14 cellular contexts compared by ENCODE assay signal in the genomic region with DNA sequence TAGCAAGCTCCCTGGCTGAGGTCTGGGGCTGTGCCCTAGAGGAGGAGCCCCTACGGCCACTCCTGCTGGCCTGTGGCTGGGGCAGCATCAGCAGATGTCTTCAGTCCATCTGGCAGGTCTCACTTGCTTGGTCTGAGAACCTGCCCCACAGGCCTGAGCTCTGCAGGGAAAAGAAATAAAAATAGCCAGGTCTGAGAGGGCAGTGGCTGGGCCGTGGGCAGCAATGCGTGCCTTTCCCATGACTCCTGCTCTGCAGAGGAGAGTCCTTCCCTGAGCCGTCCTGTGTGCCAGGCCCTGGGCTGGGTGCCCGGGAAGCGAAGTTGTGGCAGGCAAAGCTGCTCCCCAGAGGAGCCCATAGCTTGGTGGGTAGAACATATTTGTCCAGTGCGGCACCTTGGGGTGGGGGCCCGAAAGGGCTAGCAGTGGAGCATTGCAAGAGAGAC. TPM values are rescaled to one million over a fixed set of nuclear protein-coding genes. Genes with fewer than 3 reads are reported as not detected.
A peak's percentile ranks its signal among the peaks of the same experiment; 100 is the strongest.
DNase-seq lines count a peak whose midpoint lies in the region; ATAC-seq and TF ChIP-seq lines count a peak whose summit lies in the region.
"Had no signal": no experiment of that assay in that cellular context is flagged by ENCODE, and none has a peak within 500 bp of the region (broad histone marks: within the 10 kb centered on the region; RNA-seq: fewer than 3 reads in every experiment).

No MANE protein-coding gene starts in this region.

- CTCF ChIA-PET in MCF 10A (lab: Yijun Ruan, JAX), result interaction anchor here (0.7 to 2.9 kb wide), 3 partner anchors 102 to 330 kb away, joined by 3 to 12 read pairs (median 4); no protein-coding TSS in a partner anchor
- CTCF ChIA-PET in activated CD8-positive, alpha-beta T cell treated with anti-CD3 and anti-CD28 coated beads for 36 hours (lab: Charles Lee), result interaction anchor here (1.3 to 2.0 kb wide), 2 partner anchors 9 to 103 kb away, joined by 3 to 5 read pairs; no protein-coding TSS in a partner anchor

- H3K27ac ChIP-seq in left ventricle myocardium inferior (replicated peaks) (peak overlapping the region; percentile 90), osteoblast (ENCODE audit: low read depth, low read length) (no peak overlapping the region), Karpas-422 (ENCODE audit: low read length) (no peak overlapping the region)
- H3K27ac ChIP-seq: VCaP had no signal

- no peak overlapping the region for H3K9ac ChIP-seq in Karpas-422 (ENCODE audit: low read length)

- H3K27me3 ChIP-seq in left ventricle myocardium inferior (ENCODE audit: low read depth) (no peaks in the 10 kb centered on the region), osteoblast (ENCODE audit: insufficient read depth, low read length) (peaks cover 11% of the 10 kb centered on the region), Karpas-422 (ENCODE audit: low read length) (no peaks in the 10 kb centered on the region)
- H3K27me3 ChIP-seq: transverse colon had no signal

- H3K9me3 ChIP-seq in left ventricle myocardium inferior (replicated peaks), result no peaks in the 10 kb centered on the region
- H3K9me3 ChIP-seq in osteoblast (ENCODE audit: low read depth, low read length), result no peaks in the 10 kb centered on the region
- H3K9me3 ChIP-seq in Karpas-422 (ENCODE audit: low read length), result no peaks in the 10 kb centered on the region
- H3K9me3 ChIP-seq: transverse colon had no signal

- no peaks in the 10 kb centered on the region for H3K36me3 Mint-ChIP-seq in MCF 10A (ENCODE audit: insufficient read depth, unreplicated experiment)
- H3K36me3 Mint-ChIP-seq in activated CD8-positive, alpha-beta T cell treated with anti-CD3 and anti-CD28 coated beads for 36 hours (ENCODE audit: low read depth), result no peaks in the 10 kb centered on the region

- no TSS peak for BruUV-seq in MCF 10A (replicated peaks; lab: Mats Ljungman, UMichigan)

- H3K79me2 ChIP-seq in osteoblast (ENCODE audit: insufficient read depth, low read length) (no peaks in the 10 kb centered on the region), Karpas-422 (ENCODE audit: low read length) (no peaks in the 10 kb centered on the region)

- intact Hi-C loops in MCF 10A (cut with micrococcal nuclease), result no loop called here
- intact Hi-C loops in left ventricle myocardium inferior (cut with micrococcal nuclease), result no loop called here
- intact Hi-C loops in activated CD8-positive, alpha-beta T cell treated with anti-CD3 and anti-CD28 coated beads for 36 hours (cut with micrococcal nuclease), result no loop called here

- H3K4me1 ChIP-seq in left ventricle myocardium inferior (peaks cover 54% of the 10 kb centered on the region), osteoblast (ENCODE audit: insufficient read depth, low read length) (peaks cover 23% of the 10 kb centered on the region), Karpas-422 (ENCODE audit: low read length) (no peaks in the 10 kb centered on the region)

- H3K36me3 ChIP-seq in left ventricle myocardium inferior (no peaks in the 10 kb centered on the region), osteoblast (ENCODE audit: insufficient read depth, low read length) (no peaks in the 10 kb centered on the region), Karpas-422 (ENCODE audit: insufficient read depth, low read length) (no peaks in the 10 kb centered on the region)
- H3K36me3 ChIP-seq: transverse colon had no signal

- no peak for TF ChIP-seq POLR2A in erythroblast (IDR thresholded peaks at IDR 0.05; ENCODE audit: low read length)

- H3K4me2 ChIP-seq in osteoblast (ENCODE audit: insufficient read depth, low read length), result peak overlapping the region; percentile 36
- no peak overlapping the region for H3K4me2 ChIP-seq in Karpas-422 (ENCODE audit: low read depth, low read length, poor library complexity, severe bottlenecking)
- H3K4me2 ChIP-seq: smooth muscle cell had no signal

- H2AFZ ChIP-seq in osteoblast (ENCODE audit: low read length) (no peak overlapping the region), Karpas-422 (ENCODE audit: low read length) (no peak overlapping the region)

- peak overlapping the region; percentile 45 for H3K4me3 ChIP-seq in left ventricle myocardium inferior
- no peak overlapping the region for H3K4me3 ChIP-seq in osteoblast (ENCODE audit: insufficient read depth, low read length)
- H3K4me3 ChIP-seq in Karpas-422 (ENCODE audit: low read length), result no peak overlapping the region
- H3K4me3 ChIP-seq: smooth muscle cell, transverse colon had no signal

- no peaks in the 10 kb centered on the region for H3K9me3 Mint-ChIP-seq in MCF 10A (ENCODE audit: unreplicated experiment)
- H3K9me3 Mint-ChIP-seq in activated CD8-positive, alpha-beta T cell treated with anti-CD3 and anti-CD28 coated beads for 36 hours, result no peaks in the 10 kb centered on the region

- TF ChIP-seq CTCF in MCF 10A (IDR thresholded peaks at IDR 0.05; ENCODE audit: unreplicated experiment) (no peak), left ventricle myocardium inferior (IDR thresholded peaks at IDR 0.05; ENCODE audit: borderline replicate concordance) (no peak), osteoblast (IDR thresholded peaks at IDR 0.05; ENCODE audit: extremely low read depth, low read depth, low read length) (no peak)
- no peak for TF ChIP-seq CTCF in activated CD8-positive, alpha-beta T cell treated with anti-CD3 and anti-CD28 coated beads for 36 hours (IDR thresholded peaks at IDR 0.05)

- H3K27ac Mint-ChIP-seq in MCF 10A (ENCODE audit: low read depth, unreplicated experiment), result peak overlapping the region; percentile 80
- no peak overlapping the region for H3K27ac Mint-ChIP-seq in activated CD8-positive, alpha-beta T cell treated with anti-CD3 and anti-CD28 coated beads for 36 hours

- H4K20me1 ChIP-seq in osteoblast (ENCODE audit: insufficient read depth, low read length), result no peaks in the 10 kb centered on the region
- no peaks in the 10 kb centered on the region for H4K20me1 ChIP-seq in Karpas-422 (ENCODE audit: insufficient read depth, low read depth, low read length)

- POLR2A ChIA-PET in MCF 10A (lab: Yijun Ruan, JAX), result interaction anchor here (0.7 to 2.0 kb wide), 2 partner anchors 10 to 13 kb away, joined by 4 to 9 read pairs; no protein-coding TSS in a partner anchor
- POLR2A ChIA-PET in activated CD8-positive, alpha-beta T cell treated with anti-CD3 and anti-CD28 coated beads for 36 hours (lab: Charles Lee), result interaction anchor here (2.1 kb wide), 1 partner anchor 9 kb away, joined by 8 read pairs; no protein-coding TSS in a partner anchor

- no peak for ATAC-seq in activated CD8-positive, alpha-beta T cell treated with anti-CD3 and anti-CD28 coated beads for 36 hours

- H3K4me3 Mint-ChIP-seq in MCF 10A (ENCODE audit: unreplicated experiment), result peak overlapping the region; percentile 21
- no peak overlapping the region for H3K4me3 Mint-ChIP-seq in activated CD8-positive, alpha-beta T cell treated with anti-CD3 and anti-CD28 coated beads for 36 hours

- peak; percentile 70 for DNase-seq in AG08396 (ENCODE audit: low spot score)
- DNase-seq in MCF 10A (ENCODE audit: unreplicated experiment), result peak; percentile 73
- peak; percentile 78 for DNase-seq in left ventricle myocardium inferior
- DNase-seq in osteoblast (ENCODE audit: insufficient read length, low spot score, missing footprints), result peak; percentile 96
- no peak for DNase-seq in dermis blood vessel endothelial cell
- no peak for DNase-seq in Karpas-422
- DNase-seq in erythroblast (lab: John Stamatoyannopoulos, UW), result no peak
- no peak for DNase-seq in activated CD8-positive, alpha-beta T cell treated with anti-CD3 and anti-CD28 coated beads for 36 hours
- DNase-seq: DMS79, H7, NCI-H1694, transverse colon had no signal

- H3K27me3 Mint-ChIP-seq in MCF 10A (ENCODE audit: insufficient read depth, unreplicated experiment), result no peaks in the 10 kb centered on the region
- no peaks in the 10 kb centered on the region for H3K27me3 Mint-ChIP-seq in activated CD8-positive, alpha-beta T cell treated with anti-CD3 and anti-CD28 coated beads for 36 hours

- no peaks in the 10 kb centered on the region for H3K9me2 ChIP-seq in Karpas-422 (replicated peaks; ENCODE audit: insufficient read depth, low read length)

- peaks cover 44% of the 10 kb centered on the region for H3K4me1 Mint-ChIP-seq in MCF 10A (ENCODE audit: insufficient read depth, unreplicated experiment)
- H3K4me1 Mint-ChIP-seq in activated CD8-positive, alpha-beta T cell treated with anti-CD3 and anti-CD28 coated beads for 36 hours (ENCODE audit: low read depth), result peaks cover 35% of the 10 kb centered on the region

RNA-seq across cellular contexts. Expression of a gene that starts 11.3 kb away (rescaled TPM):
- total RNA-seq in MCF 10A (2022), result 15.6 and 19.2 TPM in 2 replicates
- 82.5 TPM for total RNA-seq in left ventricle myocardium inferior
- 23.9 and 25.0 TPM in 2 replicates for total RNA-seq in osteoblast
- total RNA-seq in dermis blood vessel endothelial cell, result 16.7 and 20.1 TPM in 2 replicates
- total RNA-seq in Karpas-422 (2014; rRNA removed; shearing (Covaris generic); ENCODE audit: low replicate concordance), result 10.9 and 11.8 TPM in 2 replicates
- 10 to 100 TPM; 12.8 to 13.3 TPM for total RNA-seq in activated CD8-positive, alpha-beta T cell treated with anti-CD3 and anti-CD28 coated beads for 36 hours

RNA-seq across cellular contexts. Expression of a gene that starts 55.3 kb away (rescaled TPM):
- total RNA-seq in MCF 10A (2022), result 10.6 and 13.0 TPM in 2 replicates
- total RNA-seq in left ventricle myocardium inferior, result 7.1 TPM
- 10.0 and 10.9 TPM in 2 replicates for total RNA-seq in osteoblast
- 13.7 and 17.0 TPM in 2 replicates for total RNA-seq in dermis blood vessel endothelial cell
- 13.9 and 29.1 TPM in 2 replicates for total RNA-seq in Karpas-422 (2014; rRNA removed; shearing (Covaris generic); ENCODE audit: low replicate concordance)
- 10 to 100 TPM; 19.1 to 21.8 TPM for total RNA-seq in activated CD8-positive, alpha-beta T cell treated with anti-CD3 and anti-CD28 coated beads for 36 hours

Comparison
In these comparisons a context has a peak if more than half of its experiments do, and no peak if none do; other contexts are left out.
1. DNase-seq: peak in AG08396 (single experiment), MCF 10A (single experiment), left ventricle myocardium inferior (single experiment) and osteoblast (single experiment); none in dermis blood vessel endothelial cell (single experiment), Karpas-422 (single experiment), erythroblast (0 of 2) and activated CD8-positive, alpha-beta T cell treated with anti-CD3 and anti-CD28 coated beads for 36 hours (single experiment).